In the genomic region with DNA sequence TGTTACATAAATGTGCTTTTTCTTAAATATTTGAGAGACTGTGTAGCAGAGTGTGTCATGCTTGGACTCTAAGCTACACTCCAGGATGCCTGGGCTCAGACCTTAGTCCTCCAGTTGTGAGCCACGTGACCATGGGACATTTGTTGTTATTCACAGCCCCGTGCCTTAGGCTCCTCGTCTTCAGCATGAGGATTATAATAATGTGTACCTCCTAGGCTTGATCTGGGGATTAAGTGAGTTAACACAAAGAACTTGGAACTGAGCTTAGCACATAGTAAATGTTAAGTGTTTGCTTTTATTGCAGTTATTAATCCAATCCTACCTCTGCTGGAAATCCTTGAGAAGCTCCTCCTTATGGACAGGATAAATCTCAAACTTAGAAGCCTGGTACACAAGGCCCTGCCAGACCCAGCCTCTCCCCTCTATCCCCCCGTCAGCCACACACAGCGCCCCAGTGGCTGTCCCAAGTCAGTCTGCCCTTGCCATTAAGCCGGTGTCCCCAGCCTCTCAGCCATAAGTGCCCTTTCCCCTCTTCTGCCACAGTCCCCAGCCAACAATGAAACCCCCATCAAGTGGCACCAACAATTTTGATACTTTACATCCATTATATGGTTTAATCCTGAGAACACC, we compare ENCODE assay signal across 13 cellular contexts.
A peak's percentile ranks its signal among the peaks of the same experiment; 100 is the strongest.
DNase-seq lines count a peak whose midpoint lies in the region; ATAC-seq, FAIRE-seq and TF ChIP-seq lines count a peak whose summit lies in the region.
"Had no signal": no experiment of that assay in that cellular context is flagged by ENCODE, and none has a peak within 500 bp of the region (broad histone marks: within the 10 kb centered on the region; RNA-seq: fewer than 3 reads in every experiment).

No MANE protein-coding gene starts in this region.

- no peak overlapping the region for H3K4me2 ChIP-seq in K562 (ENCODE audit: insufficient read depth, low read length)

- H3K79me2 ChIP-seq in K562 (ENCODE audit: control insufficient read depth, insufficient read depth, low read length), result no peaks in the 10 kb centered on the region

- no peak overlapping the region for H3K27ac ChIP-seq in K562 (ENCODE audit: extremely low read depth, low read depth, low read length)
- no peak overlapping the region for H3K27ac ChIP-seq in left lung

- H3K9me3 Mint-ChIP-seq in HFFc6, result no peaks in the 10 kb centered on the region
- no peaks in the 10 kb centered on the region for H3K9me3 Mint-ChIP-seq in stimulated activated naive B cell treated with anti-CD40 and anti-IgM and Interleukin-4, amounts not matched to agents 10 μg/mL and 1 μg/mL and 100 μg/mL, for 72 hours
- H3K9me3 Mint-ChIP-seq: dendritic cell treated with granulocyte-macrophage colony-stimulating factor and Interleukin-4, amounts not matched to agents 40 ng/mL and 50 ng/mL, for 4 days; naive thymus-derived CD8-positive, alpha-beta T cell had no signal

- H3K4me3 ChIP-seq in K562, result no peak overlapping the region
- H3K4me3 ChIP-seq in left lung, result no peak overlapping the region

- peak; percentile 44; the same call in 2 of the 3 replicates for ATAC-seq in K562
- ATAC-seq in left lung, result peak; percentile 64
- no peak for ATAC-seq in stimulated activated naive B cell treated with anti-CD40 and anti-IgM and Interleukin-4, amounts not matched to agents 10 μg/mL and 1 μg/mL and 100 μg/mL, for 72 hours (replicated peaks)
- ATAC-seq: naive thymus-derived CD8-positive, alpha-beta T cell had no signal

- H3K36me3 Mint-ChIP-seq in HFFc6 (ENCODE audit: low read depth), result peaks cover 12% of the 10 kb centered on the region
- H3K36me3 Mint-ChIP-seq in stimulated activated naive B cell treated with anti-CD40 and anti-IgM and Interleukin-4, amounts not matched to agents 10 μg/mL and 1 μg/mL and 100 μg/mL, for 72 hours, result peaks cover 17 to 43% of the 10 kb centered on the region in 2 donors

- no peak for FAIRE-seq in K562 (lab: Jason Lieb, UNC)
- FAIRE-seq: GM18507 had no signal

- H3K27ac Mint-ChIP-seq in HFFc6, result peak overlapping the region; percentile 66
- H3K27ac Mint-ChIP-seq in stimulated activated naive B cell treated with anti-CD40 and anti-IgM and Interleukin-4, amounts not matched to agents 10 μg/mL and 1 μg/mL and 100 μg/mL, for 72 hours, result peak overlapping the region; percentile 34

- no peak for TF ChIP-seq EP300 in K562 (IDR thresholded peaks at IDR 0.05; ENCODE audit: low read length)

- WGBS in K562 (ENCODE audit: insufficient coverage, low coverage, missing lambda C conversion rate), result 55% methylated on average over 6 of the region's 6 CpGs

- H3K4me1 ChIP-seq in K562 (replicated peaks in 1 of 2; ENCODE audit: control insufficient read depth in 2 of 2, insufficient read depth in 2 of 2, low read length in 2 of 2) (peaks cover 0 to 2% of the 10 kb centered on the region in 2 experiments; a peak in 1 of 5 replicates), left lung (peaks cover 24 to 27% of the 10 kb centered on the region in 2 donors)

- H3K9me1 ChIP-seq in K562 (ENCODE audit: control insufficient read depth, insufficient read depth, low read length), result no peaks in the 10 kb centered on the region

- in situ Hi-C loops in K562 (cut with MboI), result no loop called here
- in situ Hi-C loops in KBM-7 (cut with MboI; ENCODE audit: low pct_unique_long_range_greater_than_20kb, low sequenced_read_pairs), result no loop called here

- CTCF ChIA-PET in K562 (lab: Yijun Ruan, JAX; ENCODE audit: low intra/inter-chr PET ratio), result no interaction called here

- no peaks in the 10 kb centered on the region for H4K20me1 ChIP-seq in K562 (replicated peaks; ENCODE audit: control insufficient read depth, insufficient read depth, low read length)

- H3K36me3 ChIP-seq in K562 (ENCODE audit: control insufficient read depth, insufficient read depth, low read length), result peaks cover 23% of the 10 kb centered on the region; the same call in 2 of the 3 replicates
- peaks cover 0 to 19% of the 10 kb centered on the region in 2 donors for H3K36me3 ChIP-seq in left lung

- peaks cover 6% of the 10 kb centered on the region for H3K27me3 Mint-ChIP-seq in HFFc6 (ENCODE audit: insufficient read depth)
- no peaks in the 10 kb centered on the region for H3K27me3 Mint-ChIP-seq in stimulated activated naive B cell treated with anti-CD40 and anti-IgM and Interleukin-4, amounts not matched to agents 10 μg/mL and 1 μg/mL and 100 μg/mL, for 72 hours
- H3K27me3 Mint-ChIP-seq: dendritic cell treated with granulocyte-macrophage colony-stimulating factor and Interleukin-4, amounts not matched to agents 40 ng/mL and 50 ng/mL, for 4 days; naive thymus-derived CD8-positive, alpha-beta T cell had no signal

- peaks cover 70% of the 10 kb centered on the region for H3K4me1 Mint-ChIP-seq in HFFc6 (ENCODE audit: low read depth)
- no peaks in the 10 kb centered on the region for H3K4me1 Mint-ChIP-seq in stimulated activated naive B cell treated with anti-CD40 and anti-IgM and Interleukin-4, amounts not matched to agents 10 μg/mL and 1 μg/mL and 100 μg/mL, for 72 hours

- no peak for TF ChIP-seq POLR2A in K562 (conservative IDR thresholded peaks at IDR 0.05)

- H3K9me3 ChIP-seq in K562 (replicated peaks; ENCODE audit: control insufficient read depth, insufficient read depth, low read depth, low read length) (no peaks in the 10 kb centered on the region), left lung (no peaks in the 10 kb centered on the region)

- H3K9ac ChIP-seq in K562 (ENCODE audit: insufficient read depth in 1 of 2, low read depth in 2 of 2, low read length in 2 of 2), result no peak overlapping the region

- intact Hi-C loops in K562 (cut with micrococcal nuclease), result no loop called here
- intact Hi-C loops in left lung (cut with DNase I), result no loop called here

- BruUV-seq in K562 (replicated peaks; lab: Mats Ljungman, UMichigan), result no TSS peak

- DNase-seq in HFFc6, result peak; percentile 35
- no peak for DNase-seq in K562 (ENCODE audit: extremely low read depth in 1 of 4, low spot score in 3 of 4)
- DNase-seq in left lung, result no peak
- no peak for DNase-seq in stimulated activated naive B cell treated with anti-CD40 and anti-IgM and Interleukin-4, amounts not matched to agents 10 μg/mL and 1 μg/mL and 100 μg/mL, for 72 hours
- DNase-seq in KBM-7, result no peak
- no peak for DNase-seq in KG1 (lab: John Stamatoyannopoulos, UW)
- no peak for DNase-seq in DMS79 (lab: John Stamatoyannopoulos, UW)
- DNase-seq in NCI-H446 treated with DMSO at 0.1 percent for 48 hours (lab: John Stamatoyannopoulos, UW), result no peak
- DNase-seq: DMS153; naive thymus-derived CD8-positive, alpha-beta T cell; NCI-H1436 treated with DMSO at 0.1 percent for 48 hours had no signal

- POLR2A ChIA-PET in K562 (lab: Yijun Ruan, JAX), result interaction anchor here (0.6 to 1.6 kb wide), 4 partner anchors 8 to 1332 kb away, joined by 3 to 4 read pairs (median 3); no protein-coding TSS in a partner anchor

- no peak for TF ChIP-seq CTCF in HFFc6 (IDR thresholded peaks at IDR 0.05)
- no peak for TF ChIP-seq CTCF in K562 (IDR thresholded peaks at IDR 0.05 in 2 of 3, conservative IDR thresholded peaks at IDR 0.05 in 1 of 3; ENCODE audit: insufficient read depth in 2 of 3, low read depth in 1 of 3, low read length in 3 of 3)
- no peak for TF ChIP-seq CTCF in left lung (IDR thresholded peaks at IDR 0.05)

- no peak overlapping the region for H3K4me3 Mint-ChIP-seq in HFFc6
- H3K4me3 Mint-ChIP-seq in stimulated activated naive B cell treated with anti-CD40 and anti-IgM and Interleukin-4, amounts not matched to agents 10 μg/mL and 1 μg/mL and 100 μg/mL, for 72 hours, result no peak overlapping the region
- H3K4me3 Mint-ChIP-seq: dendritic cell treated with granulocyte-macrophage colony-stimulating factor and Interleukin-4, amounts not matched to agents 40 ng/mL and 50 ng/mL, for 4 days had no signal

- no peak for TF ChIP-seq RAD21 in K562 (CRISPR knock-in tag; conservative IDR thresholded peaks at IDR 0.05 in 1 of 2, IDR thresholded peaks at IDR 0.05 in 1 of 2)

- no peaks in the 10 kb centered on the region for H3K27me3 ChIP-seq in K562 (ENCODE audit: control insufficient read depth in 2 of 2, insufficient read depth in 2 of 2, low read length in 2 of 2)
- H3K27me3 ChIP-seq in left lung, result no peaks in the 10 kb centered on the region

- H2AFZ ChIP-seq in K562 (ENCODE audit: low read depth, low read length), result no peak overlapping the region

TF ChIP-seq in K562, 482 proteins besides CTCF, POLR2A, EP300 and RAD21:
- no peak for TF ChIP-seq DMBX1 (CRISPR knock-in tag; IDR thresholded peaks at IDR 0.05; ENCODE audit: borderline replicate concordance)
- no peak for TF ChIP-seq GTF3C2 (IDR thresholded peaks at IDR 0.05; ENCODE audit: borderline replicate concordance, extremely low read depth, insufficient read length)
- no peak for TF ChIP-seq RFX1 (IDR thresholded peaks at IDR 0.05)
- TF ChIP-seq ZNF274 (IDR thresholded peaks at IDR 0.05; ENCODE audit: borderline replicate concordance, low read depth, low read length), result no peak
- no peak for TF ChIP-seq MAZ (CRISPR knock-in tag; conservative IDR thresholded peaks at IDR 0.05 in 1 of 2, IDR thresholded peaks at IDR 0.05 in 1 of 2)
- TF ChIP-seq MYBL2 (IDR thresholded peaks at IDR 0.05; ENCODE audit: low read depth), result no peak
- no peak for TF ChIP-seq MYBL2 (CRISPR knock-in tag; IDR thresholded peaks at IDR 0.05; ENCODE audit: borderline replicate concordance)
- no peak for TF ChIP-seq MCM2 (IDR thresholded peaks at IDR 0.05; ENCODE audit: low read depth)
- TF ChIP-seq SREBF1 (IDR thresholded peaks at IDR 0.05; ENCODE audit: borderline replicate concordance, low read depth, low read length), result no peak
- no peak for TF ChIP-seq RBM34 (IDR thresholded peaks at IDR 0.05; ENCODE audit: borderline replicate concordance, insufficient read depth, low read length)
TF ChIP-seq in K562: peak in this region for 0.

Comparison
In these comparisons a context has a peak if more than half of its experiments do, and no peak if none do; other contexts are left out.
1. ATAC-seq: peak in K562 (single experiment) and left lung (single experiment); none in stimulated activated naive B cell treated with anti-CD40 and anti-IgM and Interleukin-4, amounts not matched to agents 10 μg/mL and 1 μg/mL and 100 μg/mL, for 72 hours (0 of 2).